18 cellular contexts compared by ENCODE assay signal in the genomic region with DNA sequence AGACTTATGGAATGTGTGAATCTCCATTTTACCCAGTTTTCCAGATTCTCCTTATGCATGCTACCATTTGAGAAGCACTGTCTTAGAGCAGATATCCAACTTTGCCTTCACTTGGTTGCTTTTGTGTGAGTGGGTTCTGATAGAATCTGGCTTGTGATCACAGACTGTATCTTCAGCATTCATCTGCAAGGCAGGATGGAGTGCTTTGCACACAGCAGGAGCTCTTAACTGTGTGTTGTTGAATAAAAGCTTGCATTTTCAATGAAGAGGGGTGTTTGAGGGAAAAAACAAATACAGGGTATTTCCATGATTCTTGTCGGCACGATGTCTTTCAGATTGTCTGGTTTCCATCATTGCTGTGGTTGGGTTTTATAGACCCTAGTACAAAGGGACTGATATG. TPM values are rescaled to one million over a fixed set of nuclear protein-coding genes. Genes with fewer than 3 reads are reported as not detected.
DNase-seq lines count a peak whose midpoint lies in the region; ATAC-seq and TF ChIP-seq lines count a peak whose summit lies in the region.
"Had no signal": no experiment of that assay in that cellular context is flagged by ENCODE, and none has a peak within 500 bp of the region (broad histone marks: within the 10 kb centered on the region; RNA-seq: fewer than 3 reads in every experiment).

No MANE protein-coding gene starts in this region.

- no peaks in the 10 kb centered on the region for H3K36me3 ChIP-seq in endodermal cell (ENCODE audit: control insufficient read depth, insufficient read depth, low read length)
- no peaks in the 10 kb centered on the region for H3K36me3 ChIP-seq in neutrophil
- H3K36me3 ChIP-seq: BE2C had no signal

- H3K27ac Mint-ChIP-seq in Calu3 (ENCODE audit: unreplicated experiment) (peak overlapping the region; percentile 0), endodermal cell (no peak overlapping the region)
- H3K27ac Mint-ChIP-seq in stimulated activated naive B cell treated with anti-CD40 and anti-IgM and Interleukin-4, amounts not matched to agents 10 μg/mL and 1 μg/mL and 100 μg/mL, for 72 hours = no peak overlapping the region
- H3K27ac Mint-ChIP-seq: CD4-positive, alpha-beta T cell; GM23338 had no signal

- H3K4me1 Mint-ChIP-seq in Calu3 (ENCODE audit: low read depth, unreplicated experiment) (peaks cover 82% of the 10 kb centered on the region), endodermal cell (peaks cover 25% of the 10 kb centered on the region)
- H3K4me1 Mint-ChIP-seq in stimulated activated naive B cell treated with anti-CD40 and anti-IgM and Interleukin-4, amounts not matched to agents 10 μg/mL and 1 μg/mL and 100 μg/mL, for 72 hours = peaks cover 6 to 13% of the 10 kb centered on the region in 2 donors

- no TSS peak for BruUV-seq in Calu3 (replicated peaks; lab: Mats Ljungman, UMichigan)

- intact Hi-C loops in Calu3 (cut with micrococcal nuclease; ENCODE audit: unreplicated experiment) = no loop called here

- WGBS in endodermal cell (ENCODE audit: insufficient coverage in 1 of 2, insufficient read length in 1 of 2), 2 experiments = 60 to 62% methylated on average over 2 of the region's 2 CpGs

- TF ChIP-seq CTCF in Calu3 (IDR thresholded peaks at IDR 0.05; ENCODE audit: unreplicated experiment) (no peak), endodermal cell (conservative IDR thresholded peaks at IDR 0.05) (no peak), neutrophil (IDR thresholded peaks at IDR 0.05) (no peak)

- H3K36me3 Mint-ChIP-seq in Calu3 (ENCODE audit: insufficient read depth, unreplicated experiment) (peaks cover 38% of the 10 kb centered on the region), endodermal cell (ENCODE audit: low read depth) (no peaks in the 10 kb centered on the region)
- no peaks in the 10 kb centered on the region for H3K36me3 Mint-ChIP-seq in stimulated activated naive B cell treated with anti-CD40 and anti-IgM and Interleukin-4, amounts not matched to agents 10 μg/mL and 1 μg/mL and 100 μg/mL, for 72 hours

- H3K9me3 ChIP-seq in endodermal cell (ENCODE audit: control insufficient read depth, low read length) = no peaks in the 10 kb centered on the region
- H3K9me3 ChIP-seq in neutrophil = no peaks in the 10 kb centered on the region
- H3K9me3 ChIP-seq: BE2C, Caco-2 had no signal

- H3K27me3 Mint-ChIP-seq in Calu3 (ENCODE audit: unreplicated experiment) (no peaks in the 10 kb centered on the region), endodermal cell (ENCODE audit: insufficient read depth) (peaks cover 18% of the 10 kb centered on the region)
- no peaks in the 10 kb centered on the region for H3K27me3 Mint-ChIP-seq in stimulated activated naive B cell treated with anti-CD40 and anti-IgM and Interleukin-4, amounts not matched to agents 10 μg/mL and 1 μg/mL and 100 μg/mL, for 72 hours
- H3K27me3 Mint-ChIP-seq: CD4-positive, alpha-beta T cell had no signal

- no peak for DNase-seq in Calu3
- DNase-seq in NCI-H146 treated with DMSO at 0.1 percent for 48 hours (lab: John Stamatoyannopoulos, UW; ENCODE audit: unreplicated experiment) = peak; percentile 47
- peak; percentile 53 for DNase-seq in endodermal cell
- no peak for DNase-seq in stimulated activated naive B cell treated with anti-CD40 and anti-IgM and Interleukin-4, amounts not matched to agents 10 μg/mL and 1 μg/mL and 100 μg/mL, for 72 hours
- no peak for DNase-seq in midbrain (lab: John Stamatoyannopoulos, UW)
- DNase-seq: ACHN; BE2C; C1 segment of cervical spinal cord; Caco-2; CD4-positive, alpha-beta T cell; DMS153; DMS79; GDM1; H9 had no signal

- H3K27ac ChIP-seq in endodermal cell (ENCODE audit: low read depth, low read length) (no peak overlapping the region), neutrophil (peak overlapping the region; percentile 12)

- ATAC-seq in GM21515 (IDR thresholded peaks at IDR 0.05; ENCODE audit: unreplicated experiment) = no peak
- no peak for ATAC-seq in stimulated activated naive B cell treated with anti-CD40 and anti-IgM and Interleukin-4, amounts not matched to agents 10 μg/mL and 1 μg/mL and 100 μg/mL, for 72 hours (replicated peaks)
- ATAC-seq: GM23338, HepG2 had no signal

- H3K9me3 Mint-ChIP-seq in Calu3 (ENCODE audit: low read depth, unreplicated experiment) (no peaks in the 10 kb centered on the region), endodermal cell (no peaks in the 10 kb centered on the region)
- H3K9me3 Mint-ChIP-seq in stimulated activated naive B cell treated with anti-CD40 and anti-IgM and Interleukin-4, amounts not matched to agents 10 μg/mL and 1 μg/mL and 100 μg/mL, for 72 hours = no peaks in the 10 kb centered on the region
- H3K9me3 Mint-ChIP-seq: CD4-positive, alpha-beta T cell; GM23338; H9 had no signal

- CTCF ChIA-PET in Calu3 (lab: Charles Lee) = no interaction called here

- no peak overlapping the region for H3K4me3 ChIP-seq in endodermal cell (ENCODE audit: low read length)
- H3K4me3 ChIP-seq in neutrophil (ENCODE audit: low read depth in 1 of 2, low read length in 1 of 2) = no peak overlapping the region
- H3K4me3 ChIP-seq: GM23338 had no signal

- H3K4me1 ChIP-seq in endodermal cell (ENCODE audit: control insufficient read depth, insufficient read depth, low read length) (no peaks in the 10 kb centered on the region), neutrophil (ENCODE audit: control insufficient read depth in 1 of 2, insufficient read depth in 1 of 2, low read depth in 1 of 2, low read length in 1 of 2) (peaks cover 5 to 7% of the 10 kb centered on the region in 2 experiments)
- H3K4me1 ChIP-seq: BE2C, Caco-2 had no signal

- no peak overlapping the region for H3K9ac ChIP-seq in endodermal cell (ENCODE audit: extremely low read depth, low read length, poor library complexity, severe bottlenecking)

- no peaks in the 10 kb centered on the region for H3K27me3 ChIP-seq in endodermal cell (ENCODE audit: control insufficient read depth, insufficient read depth, low read length, poor library complexity, severe bottlenecking)
- no peaks in the 10 kb centered on the region for H3K27me3 ChIP-seq in neutrophil
- H3K27me3 ChIP-seq: BE2C had no signal

- H3K4me3 Mint-ChIP-seq in Calu3 (ENCODE audit: low read depth, unreplicated experiment) (no peak overlapping the region), endodermal cell (no peak overlapping the region)
- no peak overlapping the region for H3K4me3 Mint-ChIP-seq in stimulated activated naive B cell treated with anti-CD40 and anti-IgM and Interleukin-4, amounts not matched to agents 10 μg/mL and 1 μg/mL and 100 μg/mL, for 72 hours
- H3K4me3 Mint-ChIP-seq: CD4-positive, alpha-beta T cell; GM23338; H9 had no signal

RNA-seq across cellular contexts. Expression of a gene that starts 24.4 kb away (rescaled TPM):
- total RNA-seq in Calu3 (2022) = 186 and 239 TPM in 2 replicates
- 1 to 10 TPM; 2.6 to 6.0 TPM for total RNA-seq in endodermal cell
- 2.1 TPM for polyA plus RNA-seq in endodermal cell (2013, experiment 1 of 2)
- 2.9 TPM for polyA plus RNA-seq in endodermal cell (2013, experiment 2 of 2)

Comparison
In these comparisons a context has a peak if more than half of its experiments do, and no peak if none do; other contexts are left out.
1. DNase-seq: peak in NCI-H146 treated with DMSO at 0.1 percent for 48 hours (single experiment) and endodermal cell (single experiment); none in Calu3 (single experiment), stimulated activated naive B cell treated with anti-CD40 and anti-IgM and Interleukin-4, amounts not matched to agents 10 μg/mL and 1 μg/mL and 100 μg/mL, for 72 hours (single experiment) and midbrain (single experiment).
2. RNA of a gene that starts 24.4 kb away (total RNA-seq): 186 to 239 TPM in Calu3; 2.6 to 6.0 TPM in endodermal cell; every median in the first group is over 10 times any median in the second.